In the genomic region with DNA sequence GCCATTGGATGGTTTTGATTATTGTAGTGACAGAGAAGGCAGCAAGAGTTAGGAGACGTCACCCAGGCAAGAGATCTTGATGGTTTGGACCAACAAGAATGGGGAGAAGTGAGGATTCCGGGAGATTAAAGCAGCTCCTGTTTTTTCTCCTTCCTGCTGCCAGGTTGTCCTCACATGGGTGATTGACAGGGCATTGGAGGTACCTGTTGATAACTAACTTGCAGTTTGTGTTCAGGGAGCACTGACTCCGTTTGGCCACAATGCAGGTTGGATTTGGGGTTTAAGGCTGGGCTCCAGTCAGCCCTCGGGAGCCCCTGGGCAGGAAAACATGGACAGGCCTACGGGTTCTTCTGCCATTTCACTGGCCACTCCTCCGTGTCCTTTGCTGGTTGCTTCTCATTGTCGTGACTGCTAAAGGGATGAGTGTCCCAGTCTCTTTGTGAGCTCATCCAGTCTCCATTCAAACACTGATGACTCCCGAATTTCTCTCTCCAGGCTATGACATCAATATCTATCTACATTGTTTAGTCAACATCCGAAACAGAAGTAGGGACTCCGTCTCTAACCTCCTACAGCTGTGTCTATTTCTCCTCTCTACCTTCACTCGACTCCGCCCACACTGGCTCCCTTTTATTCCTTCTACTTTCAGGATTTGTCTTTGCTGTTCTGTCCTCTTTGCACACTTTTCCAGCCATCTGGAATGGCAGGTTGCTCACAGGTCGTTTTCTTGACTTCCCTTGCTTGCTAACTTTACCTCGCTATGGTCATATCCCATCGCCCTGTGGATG, we compare ENCODE assay signal across 8 cellular contexts. TPM values are rescaled to one million over a fixed set of nuclear protein-coding genes. Genes with fewer than 3 reads are reported as not detected.
DNase-seq lines count a peak whose midpoint lies in the region; ATAC-seq lines count a peak whose summit lies in the region.

No MANE protein-coding gene starts in this region.

- POLR2A ChIA-PET in naive thymus-derived CD8-positive, alpha-beta T cell (lab: Charles Lee), result interaction anchor here (0.9 to 9.1 kb wide), 9 partner anchors 16 to 1211 kb away, joined by 3 to 137 read pairs (median 16); a partner anchor contains a TSS

- H3K36me3 Mint-ChIP-seq in central memory CD8-positive, alpha-beta T cell (ENCODE audit: insufficient read depth), result peaks cover 11% of the 10 kb centered on the region
- peaks cover 0 to 3% (median 0%) of the 10 kb centered on the region in 3 donors for H3K36me3 Mint-ChIP-seq in naive thymus-derived CD8-positive, alpha-beta T cell

- H3K9me3 ChIP-seq in BLaER1 treated with 17β-estradiol and CSF1 and Interleukin-3, amounts not matched to agents 10 nM and 100 nM (replicated peaks in 1 of 11), result peaks cover 0 to 14% (median 8%) of the 10 kb centered on the region in 11 experiments; a peak in 12 of 22 replicates
- no peaks in the 10 kb centered on the region; the same call in 1 of the 2 replicates for H3K9me3 ChIP-seq in Karpas-422 (ENCODE audit: low read length)

- peaks cover 5% of the 10 kb centered on the region for H3K9me3 Mint-ChIP-seq in central memory CD8-positive, alpha-beta T cell
- peaks cover 0 to 5% (median 0%) of the 10 kb centered on the region in 9 donors for H3K9me3 Mint-ChIP-seq in naive thymus-derived CD8-positive, alpha-beta T cell

- peak overlapping the region in 7 of 11 experiments; percentile 88 to 96 (median 91); a peak in 4 of 22 replicates for H3K27ac ChIP-seq in BLaER1 treated with 17β-estradiol and CSF1 and Interleukin-3, amounts not matched to agents 10 nM and 100 nM
- H3K27ac ChIP-seq in Karpas-422 (ENCODE audit: low read length), result no peak overlapping the region

- peak overlapping the region; percentile 74 for H3K27ac Mint-ChIP-seq in central memory CD8-positive, alpha-beta T cell (ENCODE audit: low read depth)
- peak overlapping the region; percentile 83 to 99 (median 97) for H3K27ac Mint-ChIP-seq in naive thymus-derived CD8-positive, alpha-beta T cell

- H3K79me2 ChIP-seq in Karpas-422 (ENCODE audit: low read length), result peaks cover 29% of the 10 kb centered on the region

- H3K27me3 Mint-ChIP-seq in central memory CD8-positive, alpha-beta T cell, result no peaks in the 10 kb centered on the region
- H3K27me3 Mint-ChIP-seq in naive thymus-derived CD8-positive, alpha-beta T cell, result no peaks in the 10 kb centered on the region

- no peak for DNase-seq in Karpas-422
- no peak for DNase-seq in central memory CD8-positive, alpha-beta T cell (ENCODE audit: low spot score in 2 of 2)
- DNase-seq in naive thymus-derived CD8-positive, alpha-beta T cell, result no peak
- DNase-seq in NCI-H2029 (lab: John Stamatoyannopoulos, UW), result no peak
- DNase-seq in stimulated activated naive CD4-positive, alpha-beta T cell treated with Interleukin-2 at 50 U/mL for 16 hours (lab: John Stamatoyannopoulos, UW), result no peak
- DNase-seq in medulla oblongata (ENCODE audit: extremely low spot score), result no peak

- H2AFZ ChIP-seq in Karpas-422 (ENCODE audit: low read length), result no peak overlapping the region

- no peak for ATAC-seq in central memory CD8-positive, alpha-beta T cell (replicated peaks; ENCODE audit: extremely low read depth, poor library complexity, severe bottlenecking)
- ATAC-seq in naive thymus-derived CD8-positive, alpha-beta T cell, result no peak
- ATAC-seq in GM21576 (IDR thresholded peaks at IDR 0.05; ENCODE audit: unreplicated experiment), result no peak

- H3K4me3 ChIP-seq in BLaER1 treated with 17β-estradiol and CSF1 and Interleukin-3, amounts not matched to agents 10 nM and 100 nM, result peak overlapping the region in 7 of 10 experiments; percentile 89 to 99 (median 97); a peak in 8 of 20 replicates
- H3K4me3 ChIP-seq in Karpas-422 (ENCODE audit: low read length), result peak overlapping the region; percentile 72

- H3K4me1 Mint-ChIP-seq in central memory CD8-positive, alpha-beta T cell, result peaks cover 38% of the 10 kb centered on the region
- H3K4me1 Mint-ChIP-seq in naive thymus-derived CD8-positive, alpha-beta T cell, result peaks cover 19 to 47% (median 29%) of the 10 kb centered on the region in 4 donors

- H3K27me3 ChIP-seq in BLaER1 treated with 17β-estradiol and CSF1 and Interleukin-3, amounts not matched to agents 10 nM and 100 nM, result no peaks in the 10 kb centered on the region
- no peaks in the 10 kb centered on the region for H3K27me3 ChIP-seq in Karpas-422 (ENCODE audit: low read length)

- peaks cover 40 to 58% (median 49%) of the 10 kb centered on the region in 10 experiments for H3K4me1 ChIP-seq in BLaER1 treated with 17β-estradiol and CSF1 and Interleukin-3, amounts not matched to agents 10 nM and 100 nM
- H3K4me1 ChIP-seq in Karpas-422 (ENCODE audit: low read length), result peaks cover 33% of the 10 kb centered on the region

- no peaks in the 10 kb centered on the region for H3K9me2 ChIP-seq in Karpas-422 (replicated peaks; ENCODE audit: insufficient read depth, low read length)

- peaks cover 28 to 35% (median 29%) of the 10 kb centered on the region in 11 experiments for H4K20me1 ChIP-seq in BLaER1 treated with 17β-estradiol and CSF1 and Interleukin-3, amounts not matched to agents 10 nM and 100 nM
- peaks cover 32% of the 10 kb centered on the region for H4K20me1 ChIP-seq in Karpas-422 (ENCODE audit: insufficient read depth, low read depth, low read length)

- peak overlapping the region; percentile 56 to 92 (median 83) for H3K4me2 ChIP-seq in BLaER1 treated with 17β-estradiol and CSF1 and Interleukin-3, amounts not matched to agents 10 nM and 100 nM
- H3K4me2 ChIP-seq in Karpas-422 (ENCODE audit: low read depth, low read length, poor library complexity, severe bottlenecking), result peak overlapping the region; percentile 92

- H3K9ac ChIP-seq in BLaER1 treated with 17β-estradiol and CSF1 and Interleukin-3, amounts not matched to agents 10 nM and 100 nM, result peak overlapping the region in 5 of 11 experiments; percentile 87 to 97 (median 93); a peak in 8 of 22 replicates
- H3K9ac ChIP-seq in Karpas-422 (ENCODE audit: low read length), result no peak overlapping the region

- H3K36me3 ChIP-seq in BLaER1 treated with 17β-estradiol and CSF1 and Interleukin-3, amounts not matched to agents 10 nM and 100 nM, result peaks cover 0 to 11% (median 7%) of the 10 kb centered on the region in 11 experiments; a peak in 15 of 22 replicates
- H3K36me3 ChIP-seq in Karpas-422 (ENCODE audit: insufficient read depth, low read length), result no peaks in the 10 kb centered on the region; the same call in 1 of the 2 replicates

- H3K4me3 Mint-ChIP-seq in central memory CD8-positive, alpha-beta T cell, result peak overlapping the region; percentile 85
- H3K4me3 Mint-ChIP-seq in naive thymus-derived CD8-positive, alpha-beta T cell, result peak overlapping the region; percentile 86 to 97 (median 92)

RNA-seq across cellular contexts. Expression of a gene that starts 1.3 kb away (rescaled TPM):
- 67.8 and 114 TPM in 2 replicates for total RNA-seq in Karpas-422 (2014; rRNA removed; shearing (Covaris generic); ENCODE audit: low replicate concordance)
- total RNA-seq in naive thymus-derived CD8-positive, alpha-beta T cell, result 100 to 1,000 TPM; 178 to 186 TPM
- 10 to 100 TPM; 42.9 to 67.4 (median 50.9) TPM for polyA plus RNA-seq in naive thymus-derived CD8-positive, alpha-beta T cell

RNA-seq across cellular contexts. Expression of a gene that starts 17.7 kb away (rescaled TPM):
- 49.4 and 101 TPM in 2 replicates for total RNA-seq in Karpas-422 (2014; rRNA removed; shearing (Covaris generic); ENCODE audit: low replicate concordance)
- 100 to 1,000 TPM; 170 to 176 TPM for total RNA-seq in naive thymus-derived CD8-positive, alpha-beta T cell
- polyA plus RNA-seq in naive thymus-derived CD8-positive, alpha-beta T cell, result 10 to 100 TPM; 21.1 to 24.3 (median 21.4) TPM

RNA-seq across cellular contexts. Expression of a gene that starts 27.5 kb away (rescaled TPM):
- total RNA-seq in Karpas-422 (2014; rRNA removed; shearing (Covaris generic); ENCODE audit: low replicate concordance), result 8.2 and 8.9 TPM in 2 replicates
- 10 to 100 TPM; 28.4 to 30.4 TPM for total RNA-seq in naive thymus-derived CD8-positive, alpha-beta T cell
- 1 to 10 TPM; 2.6 to 4.5 (median 3.9) TPM for polyA plus RNA-seq in naive thymus-derived CD8-positive, alpha-beta T cell

RNA-seq across cellular contexts. Expression of a gene that starts 27.9 kb away (rescaled TPM):
- 13.6 and 17.8 TPM in 2 replicates for total RNA-seq in Karpas-422 (2014; rRNA removed; shearing (Covaris generic); ENCODE audit: low replicate concordance)
- total RNA-seq in naive thymus-derived CD8-positive, alpha-beta T cell, result 10 to 100 TPM; 92.7 to 94.0 TPM
- polyA plus RNA-seq in naive thymus-derived CD8-positive, alpha-beta T cell, result 10 to 100 TPM in 2 of 3 donors, 1 to 10 TPM in 1; 8.1 to 17.7 (median 11.3) TPM

RNA-seq across cellular contexts. Expression of a gene that starts 31.5 kb away (rescaled TPM):
- 37.8 and 40.5 TPM in 2 replicates for total RNA-seq in Karpas-422 (2014; rRNA removed; shearing (Covaris generic); ENCODE audit: low replicate concordance)
- total RNA-seq in naive thymus-derived CD8-positive, alpha-beta T cell, result 10 to 100 TPM; 39.8 to 43.2 TPM
- polyA plus RNA-seq in naive thymus-derived CD8-positive, alpha-beta T cell, result 10 to 100 TPM in 2 of 3 donors, 1 to 10 TPM in 1; 7.5 to 19.2 (median 13.1) TPM
